Comparison of ENCODE assay signal across 12 cellular contexts in genomic region chr1:172960454-172961208, GRCh38.
DNase-seq lines count a peak whose midpoint lies in the region; ATAC-seq and TF ChIP-seq lines count a peak whose summit lies in the region.
"Had no signal": no experiment of that assay in that cellular context is flagged by ENCODE, and none has a peak within 500 bp of the region (broad histone marks: within the 10 kb centered on the region; RNA-seq: fewer than 3 reads in every experiment).

No MANE protein-coding gene starts in this region.

- TF ChIP-seq POLR2A in prostate gland (IDR thresholded peaks at IDR 0.05): no peak
- TF ChIP-seq POLR2A in tibial nerve (IDR thresholded peaks at IDR 0.05): no peak

- no peak overlapping the region for H3K4me3 ChIP-seq in prostate gland
- no peak overlapping the region for H3K4me3 ChIP-seq in tibial nerve
- H3K4me3 ChIP-seq: SJSA1 had no signal

- H3K9me3 Mint-ChIP-seq in HFFc6: peaks cover 12% of the 10 kb centered on the region
- H3K9me3 Mint-ChIP-seq in nephron progenitor cell: no peaks in the 10 kb centered on the region
- H3K9me3 Mint-ChIP-seq: activated naive CD4-positive, alpha-beta T cell treated with anti-CD3 and anti-CD28 coated beads, Interleukin-2, amount 10 ng/mL, durations not matched to agents 7 days and 5 days; natural killer cell had no signal

- ATAC-seq in foreskin keratinocyte (no peak), GM21529 (IDR thresholded peaks at IDR 0.05; ENCODE audit: unreplicated experiment) (no peak)
- ATAC-seq: activated CD8-positive, alpha-beta memory T cell treated with anti-CD3 and anti-CD28 coated beads, Interleukin-2, amount 10 ng/mL, durations not matched to agents 7 days and 5 days; natural killer cell had no signal

- peaks cover 11% of the 10 kb centered on the region for H3K4me1 ChIP-seq in foreskin keratinocyte
- no peaks in the 10 kb centered on the region for H3K4me1 ChIP-seq in prostate gland (replicated peaks)
- no peaks in the 10 kb centered on the region for H3K4me1 ChIP-seq in tibial nerve

- H3K36me3 Mint-ChIP-seq in HFFc6 (ENCODE audit: low read depth): peaks cover 30% of the 10 kb centered on the region
- no peaks in the 10 kb centered on the region for H3K36me3 Mint-ChIP-seq in nephron progenitor cell (ENCODE audit: low read depth)
- H3K36me3 Mint-ChIP-seq: activated CD8-positive, alpha-beta memory T cell treated with anti-CD3 and anti-CD28 coated beads, Interleukin-2, amount 10 ng/mL, durations not matched to agents 7 days and 5 days; activated naive CD4-positive, alpha-beta T cell treated with anti-CD3 and anti-CD28 coated beads, Interleukin-2, amount 10 ng/mL, durations not matched to agents 7 days and 5 days; CD8-positive, alpha-beta memory T cell; natural killer cell had no signal

- H3K27ac Mint-ChIP-seq in HFFc6 (peak overlapping the region; percentile 91), nephron progenitor cell (no peak overlapping the region)
- H3K27ac Mint-ChIP-seq: activated CD8-positive, alpha-beta memory T cell treated with anti-CD3 and anti-CD28 coated beads, Interleukin-2, amount 10 ng/mL, durations not matched to agents 7 days and 5 days; activated naive CD4-positive, alpha-beta T cell treated with anti-CD3 and anti-CD28 coated beads, Interleukin-2, amount 10 ng/mL, durations not matched to agents 7 days and 5 days; natural killer cell had no signal

- no peak for TF ChIP-seq CTCF in HFFc6 (IDR thresholded peaks at IDR 0.05)
- peak; percentile 55 for TF ChIP-seq CTCF in foreskin keratinocyte (conservative IDR thresholded peaks at IDR 0.05)
- TF ChIP-seq CTCF in prostate gland (IDR thresholded peaks at IDR 0.05): no peak
- TF ChIP-seq CTCF in nephron progenitor cell (IDR thresholded peaks at IDR 0.05): no peak
- no peak for TF ChIP-seq CTCF in tibial nerve (IDR thresholded peaks at IDR 0.05)

- DNase-seq in HFFc6 (peak; percentile 52), amniotic epithelial cell (ENCODE audit: low read depth) (peak; percentile 42), foreskin keratinocyte (no peak), prostate gland (ENCODE audit: low spot score) (peak; percentile 57), nephron progenitor cell (no peak), tibial nerve (ENCODE audit: low spot score in 2 of 2) (no peak)
- DNase-seq: activated CD8-positive, alpha-beta memory T cell treated with anti-CD3 and anti-CD28 coated beads, Interleukin-2, amount 10 ng/mL, durations not matched to agents 7 days and 5 days; activated naive CD4-positive, alpha-beta T cell treated with anti-CD3 and anti-CD28 coated beads, Interleukin-2, amount 10 ng/mL, durations not matched to agents 7 days and 5 days; CD8-positive, alpha-beta memory T cell; natural killer cell had no signal

- intact Hi-C loops in prostate gland (cut with DNase I): no loop called here

- WGBS in prostate gland: 44% methylated on average over 5 of the region's 5 CpGs
- 47 to 49% methylated on average over 5 of the region's 5 CpGs for WGBS in tibial nerve, 2 donors

- H3K4me1 Mint-ChIP-seq in HFFc6 (ENCODE audit: low read depth) (peaks cover 79% of the 10 kb centered on the region), nephron progenitor cell (no peaks in the 10 kb centered on the region)
- H3K4me1 Mint-ChIP-seq: activated CD8-positive, alpha-beta memory T cell treated with anti-CD3 and anti-CD28 coated beads, Interleukin-2, amount 10 ng/mL, durations not matched to agents 7 days and 5 days; activated naive CD4-positive, alpha-beta T cell treated with anti-CD3 and anti-CD28 coated beads, Interleukin-2, amount 10 ng/mL, durations not matched to agents 7 days and 5 days; natural killer cell had no signal

- H3K9me3 ChIP-seq in prostate gland (no peaks in the 10 kb centered on the region), tibial nerve (no peaks in the 10 kb centered on the region)
- H3K9me3 ChIP-seq: SJSA1 had no signal

- peaks cover 1% of the 10 kb centered on the region; the same call in 1 of the 2 replicates for H3K27me3 Mint-ChIP-seq in HFFc6 (ENCODE audit: insufficient read depth)
- no peaks in the 10 kb centered on the region for H3K27me3 Mint-ChIP-seq in nephron progenitor cell (ENCODE audit: low read depth, poor library complexity)

- H3K4me3 Mint-ChIP-seq in HFFc6: no peak overlapping the region
- no peak overlapping the region for H3K4me3 Mint-ChIP-seq in nephron progenitor cell
- H3K4me3 Mint-ChIP-seq: activated CD8-positive, alpha-beta memory T cell treated with anti-CD3 and anti-CD28 coated beads, Interleukin-2, amount 10 ng/mL, durations not matched to agents 7 days and 5 days; activated naive CD4-positive, alpha-beta T cell treated with anti-CD3 and anti-CD28 coated beads, Interleukin-2, amount 10 ng/mL, durations not matched to agents 7 days and 5 days; CD8-positive, alpha-beta memory T cell; natural killer cell had no signal

- no peak overlapping the region for H3K27ac ChIP-seq in foreskin keratinocyte
- no peak overlapping the region for H3K27ac ChIP-seq in prostate gland
- no peak overlapping the region for H3K27ac ChIP-seq in tibial nerve
- H3K27ac ChIP-seq: SJSA1 had no signal

- no peak for TF ChIP-seq EP300 in tibial nerve (IDR thresholded peaks at IDR 0.05)

- H3K27me3 ChIP-seq in foreskin keratinocyte: no peaks in the 10 kb centered on the region
- no peaks in the 10 kb centered on the region for H3K27me3 ChIP-seq in prostate gland (replicated peaks; ENCODE audit: insufficient read depth)
- no peaks in the 10 kb centered on the region for H3K27me3 ChIP-seq in tibial nerve
- H3K27me3 ChIP-seq: SJSA1 had no signal

- no peaks in the 10 kb centered on the region for H3K36me3 ChIP-seq in prostate gland
- H3K36me3 ChIP-seq in tibial nerve: no peaks in the 10 kb centered on the region
- H3K36me3 ChIP-seq: SJSA1 had no signal

Comparison
In these comparisons a context has a peak if more than half of its experiments do, and no peak if none do; other contexts are left out.
1. DNase-seq: peak in HFFc6 (single experiment), amniotic epithelial cell (single experiment) and prostate gland (single experiment); none in foreskin keratinocyte (0 of 2), nephron progenitor cell (single experiment) and tibial nerve (0 of 2).